8 cellular contexts compared by ENCODE assay signal in the genomic region with DNA sequence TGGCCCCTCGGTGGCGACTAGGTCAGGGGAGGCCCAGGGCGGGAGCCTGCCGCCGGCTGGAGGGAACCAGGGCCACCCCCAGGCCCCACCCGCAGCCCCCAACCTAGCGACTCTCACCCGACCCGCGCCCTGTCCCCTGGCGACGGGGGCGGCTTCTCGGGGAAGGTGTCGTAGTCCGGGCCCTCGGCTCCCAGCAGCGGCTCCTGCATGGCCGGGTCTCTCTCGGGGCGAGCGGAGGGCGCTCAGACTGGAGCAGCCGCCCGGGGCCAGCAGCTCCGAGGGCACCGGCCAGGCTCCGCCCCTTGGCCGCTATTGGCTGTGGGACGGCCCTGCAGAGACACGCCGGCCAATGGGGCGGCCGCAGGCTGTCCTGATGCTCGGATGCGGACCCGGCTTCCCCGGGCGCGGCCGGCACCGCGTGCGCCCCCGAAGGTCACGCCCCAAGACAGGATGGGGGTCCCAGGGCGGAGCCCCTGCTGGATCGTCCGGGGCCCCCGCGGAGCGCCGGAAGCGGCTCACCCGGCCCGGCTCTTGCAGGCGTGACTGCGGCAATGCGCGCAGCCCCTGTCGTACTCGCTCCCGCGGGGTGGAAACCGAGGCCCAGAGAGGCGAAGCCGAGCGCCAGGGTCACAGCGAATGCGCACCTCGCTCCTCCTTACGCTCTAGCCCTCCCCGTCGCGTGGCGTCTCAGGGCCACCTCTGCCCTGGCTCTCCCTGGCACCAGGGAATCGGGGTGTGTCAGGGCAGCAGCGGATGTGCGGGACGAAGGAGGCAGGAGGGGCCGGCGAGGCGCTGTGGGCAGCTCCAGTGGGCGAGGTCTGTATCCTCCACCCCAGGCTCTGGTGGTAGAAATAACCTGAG. TPM values are rescaled to one million over a fixed set of nuclear protein-coding genes. Genes with fewer than 3 reads are reported as not detected.
A peak's percentile ranks its signal among the peaks of the same experiment; 100 is the strongest.
DNase-seq lines count a peak whose midpoint lies in the region; ATAC-seq and TF ChIP-seq lines count a peak whose summit lies in the region.

Gene SLC2A6, minus strand, starts transcription at position 249 of the 861 bp plus-strand sequence. Its CDS starts 40 bp downstream, at position 209.

- ATAC-seq in GM19328 (IDR thresholded peaks at IDR 0.05; ENCODE audit: unreplicated experiment) (peak; percentile 87), HG03457 (IDR thresholded peaks at IDR 0.05; ENCODE audit: unreplicated experiment) (peak; percentile 82), lower lobe of right lung (peak; percentile 96 to 98)
- peak; percentile 99 for ATAC-seq in activated CD8-positive, alpha-beta T cell treated with anti-CD3 and anti-CD28 coated beads, Interleukin-2, amount 10 ng/mL, durations not matched to agents 7 days and 5 days

- CTCF ChIA-PET in activated CD8-positive, alpha-beta T cell treated with anti-CD3 and anti-CD28 coated beads, Interleukin-2, amount 10 ng/mL, durations not matched to agents 7 days and 5 days (lab: Charles Lee), result interaction anchor here (1.0 to 1.8 kb wide), 4 partner anchors 9 to 109 kb away, joined by 4 read pairs; partner anchors contain the start of genes CACFD1 and REXO4

- H3K27ac ChIP-seq in C4-2B (peak within 1 kb of the TSS; percentile 73), lower lobe of right lung (peak within 1 kb of the TSS; percentile 83)

- H3K4me1 Mint-ChIP-seq in activated CD8-positive, alpha-beta T cell treated with anti-CD3 and anti-CD28 coated beads, Interleukin-2, amount 10 ng/mL, durations not matched to agents 7 days and 5 days (ENCODE audit: low read depth), result peaks cover 27% of the 10 kb centered on the region

- H3K27me3 ChIP-seq in lower lobe of right lung (ENCODE audit: low read depth), result peaks cover 4% of the 10 kb centered on the region

- H3K9me3 Mint-ChIP-seq in activated CD8-positive, alpha-beta T cell treated with anti-CD3 and anti-CD28 coated beads, Interleukin-2, amount 10 ng/mL, durations not matched to agents 7 days and 5 days (ENCODE audit: insufficient read depth), result no peaks in the 10 kb centered on the region

- TF ChIP-seq CTCF in C4-2B (conservative IDR thresholded peaks at IDR 0.05) (no peak), lower lobe of right lung (IDR thresholded peaks at IDR 0.05) (no peak)

- DNase-seq in NCI-H748 (lab: John Stamatoyannopoulos, UW; ENCODE audit: unreplicated experiment) (peak; percentile 93), lower lobe of right lung (peak; percentile 92)
- DNase-seq in activated CD8-positive, alpha-beta T cell treated with anti-CD3 and anti-CD28 coated beads, Interleukin-2, amount 10 ng/mL, durations not matched to agents 7 days and 5 days, result peak; percentile 90
- DNase-seq in effector CD4-positive, alpha-beta T cell, result peak; percentile 77
- peak; percentile 73 to 76 for DNase-seq in stimulated activated CD4-positive, alpha-beta T cell treated with anti-CD3 and anti-CD28 coated beads, Interleukin-4, amount 100 ng/mL, for 48 hours (ENCODE audit: low read depth in 2 of 2)

- H3K27ac Mint-ChIP-seq in activated CD8-positive, alpha-beta T cell treated with anti-CD3 and anti-CD28 coated beads, Interleukin-2, amount 10 ng/mL, durations not matched to agents 7 days and 5 days, result peak within 1 kb of the TSS; percentile 78

- H3K9me3 ChIP-seq in lower lobe of right lung, result no peaks in the 10 kb centered on the region

- no peaks in the 10 kb centered on the region for H3K36me3 Mint-ChIP-seq in activated CD8-positive, alpha-beta T cell treated with anti-CD3 and anti-CD28 coated beads, Interleukin-2, amount 10 ng/mL, durations not matched to agents 7 days and 5 days (ENCODE audit: low read depth)

- peak within 1 kb of the TSS; percentile 79 for H3K4me3 Mint-ChIP-seq in activated CD8-positive, alpha-beta T cell treated with anti-CD3 and anti-CD28 coated beads, Interleukin-2, amount 10 ng/mL, durations not matched to agents 7 days and 5 days

- intact Hi-C loops in lower lobe of right lung (cut with DNase I), result no loop called here

- H3K4me3 ChIP-seq in lower lobe of right lung, result peak within 1 kb of the TSS; percentile 72

- POLR2A ChIA-PET in activated CD8-positive, alpha-beta T cell treated with anti-CD3 and anti-CD28 coated beads, Interleukin-2, amount 10 ng/mL, durations not matched to agents 7 days and 5 days (lab: Charles Lee), result interaction anchor here (1.1 to 2.0 kb wide), 5 partner anchors 20 to 148 kb away, joined by 3 to 9 read pairs (median 5); partner anchors contain the start of genes MED22, RPL7A and SURF1

- peaks cover 39% of the 10 kb centered on the region for H3K4me1 ChIP-seq in lower lobe of right lung

- H3K27me3 Mint-ChIP-seq in activated CD8-positive, alpha-beta T cell treated with anti-CD3 and anti-CD28 coated beads, Interleukin-2, amount 10 ng/mL, durations not matched to agents 7 days and 5 days (ENCODE audit: low read depth), result peaks cover 12% of the 10 kb centered on the region

- peaks cover 6% of the 10 kb centered on the region for H3K36me3 ChIP-seq in lower lobe of right lung

RNA-seq across cellular contexts. Expression of gene SLC2A6, which starts in this region (rescaled TPM):
- total RNA-seq in activated CD8-positive, alpha-beta T cell treated with anti-CD3 and anti-CD28 coated beads, Interleukin-2, amount 10 ng/mL, durations not matched to agents 7 days and 5 days, result 10 to 100 TPM; 14.1 to 17.0 TPM
- total RNA-seq in lower lobe of right lung, result 10.5 TPM

Comparison
In these comparisons a context has a peak if more than half of its experiments do, and no peak if none do; other contexts are left out.
1. Peak in every context shown above with its lines: DNase-seq, ATAC-seq, H3K4me3 ChIP-seq and H3K27ac ChIP-seq.